Comparison of ENCODE assay signal across 15 cellular contexts in the genomic region with DNA sequence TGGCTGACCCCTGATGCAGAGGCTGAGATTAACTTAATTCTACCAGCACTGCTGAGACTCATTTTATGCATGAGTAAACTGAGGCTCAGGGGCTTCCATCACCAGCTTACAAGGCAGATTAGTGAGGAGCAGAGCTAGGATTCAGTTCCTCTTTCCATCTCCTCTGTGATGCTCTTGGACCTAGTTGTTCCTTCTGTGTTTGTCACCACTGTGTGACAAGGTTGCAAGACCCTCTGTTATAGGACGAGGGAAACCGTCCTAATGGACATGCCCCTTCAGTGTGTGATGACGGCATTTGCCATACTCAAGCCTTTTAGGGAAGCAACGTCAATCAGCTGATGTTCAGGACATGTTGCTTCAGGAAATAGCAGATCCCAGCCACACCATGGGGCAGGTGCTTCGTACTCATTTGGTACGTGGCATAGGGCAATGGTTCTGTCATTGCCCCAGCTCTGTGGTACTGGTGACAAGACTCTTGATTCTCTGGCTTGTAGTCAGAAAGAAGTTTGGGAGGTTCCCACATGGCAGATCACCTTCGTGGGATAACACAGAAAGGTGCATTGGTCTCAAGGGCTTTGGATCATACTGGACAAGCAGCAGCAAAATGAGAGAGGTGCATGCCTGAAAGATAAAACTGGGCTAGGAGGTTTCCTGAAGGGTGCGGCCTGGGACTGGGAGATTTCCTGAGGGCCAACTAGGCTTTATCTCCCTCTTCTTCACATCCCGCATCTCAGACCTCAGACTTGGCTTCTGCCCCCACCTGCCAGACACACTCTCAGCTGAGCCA. TPM values are rescaled to one million over a fixed set of nuclear protein-coding genes. Genes with fewer than 3 reads are reported as not detected.
DNase-seq lines count a peak whose midpoint lies in the region; ATAC-seq and TF ChIP-seq lines count a peak whose summit lies in the region.
"Had no signal": no experiment of that assay in that cellular context is flagged by ENCODE, and none has a peak within 500 bp of the region (broad histone marks: within the 10 kb centered on the region; RNA-seq: fewer than 3 reads in every experiment).

No MANE protein-coding gene starts in this region.

- peaks cover 6% of the 10 kb centered on the region; the same call in 1 of the 2 replicates for H3K27me3 ChIP-seq in IMR-90 (ENCODE audit: control insufficient read depth, insufficient read depth, low read length)

- no peak overlapping the region for H2AFZ ChIP-seq in IMR-90 (replicated peaks; ENCODE audit: low read length, poor library complexity)

- H3K27ac ChIP-seq in IMR-90 (ENCODE audit: insufficient read depth, low read length): no peak overlapping the region
- peak overlapping the region; percentile 75 for H3K27ac ChIP-seq in epithelial cell of prostate

- no peak overlapping the region for H3K14ac ChIP-seq in IMR-90 (replicated peaks; ENCODE audit: low read depth, low read length)

- H4K91ac ChIP-seq in IMR-90 (ENCODE audit: insufficient read depth, low read depth, low read length): peak overlapping the region; percentile 15; the same call in 1 of the 2 replicates

- TF ChIP-seq CTCF in GM12865 (IDR thresholded peaks at IDR 0.05; ENCODE audit: insufficient read depth, low read depth, low read length, missing control alignments) (no peak), IMR-90 (conservative IDR thresholded peaks at IDR 0.05; ENCODE audit: low read depth, low read length) (no peak)

- no peak for TF ChIP-seq RAD21 in IMR-90 (IDR thresholded peaks at IDR 0.05; ENCODE audit: low read length)

- no peaks in the 10 kb centered on the region for H3K36me3 ChIP-seq in IMR-90 (ENCODE audit: control insufficient read depth, insufficient read depth, low read length)

- peaks cover 21% of the 10 kb centered on the region for H3K4me1 ChIP-seq in IMR-90 (ENCODE audit: control insufficient read depth, insufficient read depth, low read length)

- H2BK5ac ChIP-seq in IMR-90 (ENCODE audit: low read depth, low read length, poor library complexity, severe bottlenecking): no peak overlapping the region

- POLR2A ChIA-PET in IMR-90 (lab: Charles Lee; ENCODE audit: unreplicated experiment): no interaction called here

- H4K20me1 ChIP-seq in IMR-90 (ENCODE audit: insufficient read depth, low read length): peaks cover 4% of the 10 kb centered on the region; the same call in 1 of the 2 replicates

- peak overlapping the region; percentile 25 for H2AK9ac ChIP-seq in IMR-90 (replicated peaks; ENCODE audit: low read depth, low read length, poor library complexity)

- H3K9me3 ChIP-seq in IMR-90 (ENCODE audit: control insufficient read depth, insufficient read depth, low read length): no peaks in the 10 kb centered on the region

- intact Hi-C loops in IMR-90 (cut with micrococcal nuclease): no loop called here

- CTCF ChIA-PET in IMR-90 (lab: Yijun Ruan, JAX): no interaction called here

- no peak overlapping the region for H2BK15ac ChIP-seq in IMR-90 (ENCODE audit: low read depth, low read length)

- dilution Hi-C loops in IMR-90 (cut with HindIII; ENCODE audit: low sequenced_read_pairs, unreplicated experiment): no loop called here

- H2AK5ac ChIP-seq in IMR-90 (ENCODE audit: low read depth, low read length): peak overlapping the region; percentile 70

- DNase-seq in GM12865 (ENCODE audit: low read depth) (peak; percentile 32), IMR-90 (no peak), epithelial cell of prostate (ENCODE audit: low read depth, low spot score) (no peak), NCI-H1436 (lab: John Stamatoyannopoulos, UW) (no peak), NCI-H146 treated with DMSO at 0.1 percent for 48 hours (lab: John Stamatoyannopoulos, UW; ENCODE audit: unreplicated experiment) (no peak), HuH-7.5 (ENCODE audit: low spot score) (no peak)
- no peak for DNase-seq in activated CD4-positive, alpha-beta T cell treated with anti-CD3 and anti-CD28 coated beads for 1 hour
- DNase-seq: activated CD4-positive, alpha-beta T cell treated with anti-CD3 and anti-CD28 coated beads, Interleukin-2, amount 10 ng/mL, durations not matched to agents 24 days and 14 days; EL; KG1; NCI-H345; occipital lobe; Right ventricle myocardium superior; stimulated activated CD4-positive, alpha-beta T cell treated with anti-CD3 and anti-CD28 coated beads, Interleukin-1b, Interleukin-23, amount 100 ng/mL, for 48 hours had no signal

- H3K4me3 ChIP-seq in GM12865 (ENCODE audit: low read depth, low read length): no peak overlapping the region
- no peak overlapping the region for H3K4me3 ChIP-seq in IMR-90 (ENCODE audit: insufficient read depth, low read depth, low read length)

- 73% methylated on average over 3 of the region's 9 CpGs; no CpG with 5 or more reads in 1 of the 2 experiments for WGBS in IMR-90 (ENCODE audit: extremely low coverage in 2 of 2, insufficient read length in 1 of 2), 2 experiments

- H3K79me1 ChIP-seq in IMR-90 (ENCODE audit: low read depth in 1 of 2, low read length in 2 of 2): peaks cover 0 to 8% of the 10 kb centered on the region in 2 experiments; a peak in 1 of 4 replicates

- no peak overlapping the region for H3K23ac ChIP-seq in IMR-90 (ENCODE audit: low read depth, low read length)

- no peak overlapping the region for H3K4me2 ChIP-seq in IMR-90 (ENCODE audit: low read depth, low read length)

- H4K5ac ChIP-seq in IMR-90 (ENCODE audit: low read depth, low read length): no peak overlapping the region

- H4K8ac ChIP-seq in IMR-90 (ENCODE audit: low read depth in 2 of 2, low read length in 2 of 2): no peak overlapping the region

- no peak overlapping the region for H3K18ac ChIP-seq in IMR-90 (ENCODE audit: low read depth, low read length)

- no peak overlapping the region for H3K56ac ChIP-seq in IMR-90 (ENCODE audit: extremely low read depth, insufficient read depth, low read length)

- in situ Hi-C loops in IMR-90 (cut with MboI; ENCODE audit: low sequenced_read_pairs): no loop called here

- TF ChIP-seq POLR2A in IMR-90 (IDR thresholded peaks at IDR 0.05; ENCODE audit: low read depth, low read length): no peak

- BruUV-seq in IMR-90 (replicated peaks; lab: Mats Ljungman, UMichigan): no TSS peak

- H3K9ac ChIP-seq in IMR-90 (ENCODE audit: low read depth, low read length): no peak overlapping the region

- H2BK20ac ChIP-seq in IMR-90 (ENCODE audit: low read depth, low read length): no peak overlapping the region

- peak; percentile 48 for ATAC-seq in GM21619 (IDR thresholded peaks at IDR 0.05; ENCODE audit: unreplicated experiment)
- no peak for ATAC-seq in IMR-90 (ENCODE audit: low read depth)

- no peak overlapping the region for H2BK120ac ChIP-seq in IMR-90 (ENCODE audit: low read depth, low read length)

- H3K9me1 ChIP-seq in IMR-90 (ENCODE audit: insufficient read depth, low read length): peaks cover 16% of the 10 kb centered on the region

- 0 out of 2 replicates have a peak overlapping the region, but pooled peaks have one; percentile 5 for H3K4ac ChIP-seq in IMR-90 (ENCODE audit: low read depth, low read length)

TF ChIP-seq in IMR-90, 13 proteins besides CTCF, POLR2A, EP300 and RAD21:
- no peak for TF ChIP-seq MAZ (IDR thresholded peaks at IDR 0.05; ENCODE audit: borderline replicate concordance, low read depth, low read length)

RNA-seq across cellular contexts. Expression of a gene that starts 23.9 kb away (rescaled TPM):
- total RNA-seq in IMR-90 (2012; rRNA removed): 341 and 357 TPM in 2 replicates
- 947 and 1,094 TPM in 2 replicates for polyA plus RNA-seq in IMR-90 (2012; rRNA removed)
- polyA plus RNA-seq in IMR-90 (2012; cell fraction: cytosol; rRNA removed): 502 and 1,091 TPM in 2 replicates
- 461 and 652 TPM in 2 replicates for polyA plus RNA-seq in IMR-90 (2012; cell fraction: nucleus; rRNA removed; ENCODE audit: low replicate concordance)
